ENCODE assay signal across 12 cellular contexts in genomic region chr6:165244524-165245247, GRCh38.
"Had no signal": no experiment of that assay in that cellular context is flagged by ENCODE, and none has a peak within 500 bp of the region (broad histone marks: within the 10 kb centered on the region; RNA-seq: fewer than 3 reads in every experiment).

No MANE protein-coding gene starts in this region.

- H3K4me1 ChIP-seq: prostate gland, stomach, upper lobe of right lung had no signal

- H3K27ac ChIP-seq: prostate gland, stomach, thoracic aorta, upper lobe of right lung had no signal

- H3K9me3 ChIP-seq: prostate gland, stomach, thoracic aorta, upper lobe of right lung had no signal

- ATAC-seq: left lobe of liver; mucosa of descending colon; naive thymus-derived CD8-positive, alpha-beta T cell; upper lobe of right lung had no signal

- DNase-seq: activated CD4-positive, CD25-positive, alpha-beta regulatory T cell treated with anti-CD3 and anti-CD28 coated beads, Interleukin-2, amount 50 U/mL, for 72 hours; activated naive CD4-positive, alpha-beta T cell treated with Interleukin-2 at 50 U/mL for 16 hours; activated T-cell treated with anti-CD3 and anti-CD28 coated beads for 4 hours; mucosa of descending colon; naive thymus-derived CD8-positive, alpha-beta T cell; occipital lobe; stimulated activated CD4-positive, alpha-beta T cell treated with anti-CD3 and anti-CD28 coated beads, Interleukin-1b, Interleukin-23, amount 100 ng/mL, for 48 hours; stomach; upper lobe of right lung had no signal

- H3K27me3 ChIP-seq: stomach, upper lobe of right lung had no signal

- H3K4me3 ChIP-seq: mucosa of descending colon, prostate gland, stomach, thoracic aorta, upper lobe of right lung had no signal

- H3K36me3 ChIP-seq: prostate gland, stomach, thoracic aorta, upper lobe of right lung had no signal
